ENCODE assay signal across 9 cellular contexts in the genomic region with DNA sequence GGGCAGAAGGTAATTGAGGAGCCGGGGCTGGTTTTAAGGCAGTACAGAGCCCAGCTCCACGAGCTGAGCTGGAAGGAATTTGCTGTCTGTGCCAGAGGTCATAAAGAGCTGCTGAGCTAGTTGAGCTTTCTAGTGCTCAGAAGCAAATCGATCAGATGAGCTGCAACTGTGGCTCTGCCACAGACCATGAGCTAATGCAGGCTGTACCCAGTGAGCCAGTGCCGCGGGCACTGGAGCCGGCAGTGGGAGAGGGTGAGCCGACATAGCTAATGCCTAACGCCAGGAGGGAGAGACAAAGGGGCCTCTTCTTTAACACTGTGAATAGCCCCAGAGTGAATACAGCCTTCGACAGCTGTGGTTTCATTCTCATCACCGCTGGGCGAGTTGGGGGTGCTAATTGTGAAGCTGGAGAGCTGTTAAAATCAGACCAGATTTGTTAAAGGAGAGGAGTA.
DNase-seq lines count a peak whose midpoint lies in the region; ATAC-seq and TF ChIP-seq lines count a peak whose summit lies in the region.
"Had no signal": no experiment of that assay in that cellular context is flagged by ENCODE, and none has a peak within 500 bp of the region (broad histone marks: within the 10 kb centered on the region; RNA-seq: fewer than 3 reads in every experiment).

No MANE protein-coding gene starts in this region.

- peak overlapping the region; percentile 35 for H2AFZ ChIP-seq in MM.1S (ENCODE audit: low read length)

- no peak overlapping the region for H3K4me3 Mint-ChIP-seq in progenitor cell of endocrine pancreas (ENCODE audit: low read depth)

- peak overlapping the region; percentile 94 for H3K27ac ChIP-seq in MM.1S (ENCODE audit: low read length)
- peak overlapping the region in 1 of 2 donors; percentile 42 for H3K27ac ChIP-seq in breast epithelium
- H3K27ac ChIP-seq in suprapubic skin = peak overlapping the region; percentile 11
- H3K27ac ChIP-seq: SK-N-MC had no signal

- TF ChIP-seq CTCF in MM.1S (IDR thresholded peaks at IDR 0.05; ENCODE audit: low read length) (no peak), breast epithelium (IDR thresholded peaks at IDR 0.05) (no peak), suprapubic skin (IDR thresholded peaks at IDR 0.05) (no peak), progenitor cell of endocrine pancreas (IDR thresholded peaks at IDR 0.05; ENCODE audit: unreplicated experiment) (no peak)

- DNase-seq in MM.1S (peak; percentile 63), breast epithelium (ENCODE audit: low spot score in 2 of 2) (no peak), kidney glomerular epithelial cell (lab: John Stamatoyannopoulos, UW) (peak; percentile 24), suprapubic skin (ENCODE audit: low spot score in 2 of 2) (no peak), progenitor cell of endocrine pancreas (ENCODE audit: low spot score, unreplicated experiment) (no peak)

- no peaks in the 10 kb centered on the region for H3K4me1 Mint-ChIP-seq in progenitor cell of endocrine pancreas (ENCODE audit: low read depth)

- H3K79me2 ChIP-seq in MM.1S (ENCODE audit: low read length) = no peaks in the 10 kb centered on the region

- H3K27me3 ChIP-seq in MM.1S (replicated peaks; ENCODE audit: insufficient read depth, low read length) (no peaks in the 10 kb centered on the region), breast epithelium (no peaks in the 10 kb centered on the region), suprapubic skin (no peaks in the 10 kb centered on the region)

- TF ChIP-seq POLR2A in breast epithelium (IDR thresholded peaks at IDR 0.05) (no peak), suprapubic skin (IDR thresholded peaks at IDR 0.05) (no peak)

- H3K4me2 ChIP-seq in MM.1S (ENCODE audit: low read depth, low read length) = peak overlapping the region; percentile 83

- no peaks in the 10 kb centered on the region for H3K9me2 ChIP-seq in MM.1S (replicated peaks; ENCODE audit: insufficient read depth, low read length)

- intact Hi-C loops in breast epithelium (cut with DNase I; ENCODE audit: low total_unique reads) = no loop called here

- no peak for ATAC-seq in GM18873 (IDR thresholded peaks at IDR 0.05; ENCODE audit: low FRiP score, unreplicated experiment)
- ATAC-seq in GM18861 (IDR thresholded peaks at IDR 0.05; ENCODE audit: unreplicated experiment) = no peak
- ATAC-seq in HG03280 (IDR thresholded peaks at IDR 0.05; ENCODE audit: unreplicated experiment) = no peak

- no peaks in the 10 kb centered on the region for H3K9me3 ChIP-seq in MM.1S (replicated peaks; ENCODE audit: insufficient read depth, low read length)
- no peaks in the 10 kb centered on the region for H3K9me3 ChIP-seq in breast epithelium
- no peaks in the 10 kb centered on the region for H3K9me3 ChIP-seq in suprapubic skin

- no peaks in the 10 kb centered on the region for H3K9me3 Mint-ChIP-seq in progenitor cell of endocrine pancreas (ENCODE audit: low read depth)

- peak overlapping the region; percentile 37 for H3K4me3 ChIP-seq in MM.1S (ENCODE audit: low read length)
- peak overlapping the region; percentile 20 to 53 (median 22) for H3K4me3 ChIP-seq in breast epithelium
- H3K4me3 ChIP-seq in suprapubic skin = peak overlapping the region; percentile 17
- H3K4me3 ChIP-seq: SK-N-MC had no signal

- H3K36me3 Mint-ChIP-seq in progenitor cell of endocrine pancreas (ENCODE audit: insufficient read depth) = no peaks in the 10 kb centered on the region

- no peak overlapping the region for H3K27ac Mint-ChIP-seq in progenitor cell of endocrine pancreas

- 40% methylated on average over 10 of the region's 11 CpGs for WGBS in suprapubic skin

- H3K4me1 ChIP-seq in MM.1S (ENCODE audit: low read length) (peaks cover 39% of the 10 kb centered on the region), breast epithelium (no peaks in the 10 kb centered on the region), suprapubic skin (peaks cover 11% of the 10 kb centered on the region)

- H3K9ac ChIP-seq in MM.1S (ENCODE audit: low read length) = peak overlapping the region; percentile 63

- peaks cover 18% of the 10 kb centered on the region for H3F3A ChIP-seq in MM.1S (ENCODE audit: insufficient read depth, low read length)

- H3K36me3 ChIP-seq in MM.1S (replicated peaks; ENCODE audit: insufficient read depth, low read length) (no peaks in the 10 kb centered on the region), breast epithelium (no peaks in the 10 kb centered on the region), suprapubic skin (no peaks in the 10 kb centered on the region)

- TF ChIP-seq EP300 in suprapubic skin (IDR thresholded peaks at IDR 0.05) = no peak

- no peaks in the 10 kb centered on the region for H4K20me1 ChIP-seq in MM.1S (ENCODE audit: insufficient read depth, low read length)

- peaks cover 7% of the 10 kb centered on the region for H3K27me3 Mint-ChIP-seq in progenitor cell of endocrine pancreas

Comparison
In these comparisons a context has a peak if more than half of its experiments do, and no peak if none do; other contexts are left out.
1. DNase-seq: peak in MM.1S (single experiment) and kidney glomerular epithelial cell (single experiment); none in breast epithelium (0 of 2), suprapubic skin (0 of 2) and progenitor cell of endocrine pancreas (single experiment).
2. Peak in every context shown above with its lines, with median percentiles within 50 percentile points of each other: H3K4me3 ChIP-seq.